ENCODE assay signal across 10 cellular contexts in the genomic region with DNA sequence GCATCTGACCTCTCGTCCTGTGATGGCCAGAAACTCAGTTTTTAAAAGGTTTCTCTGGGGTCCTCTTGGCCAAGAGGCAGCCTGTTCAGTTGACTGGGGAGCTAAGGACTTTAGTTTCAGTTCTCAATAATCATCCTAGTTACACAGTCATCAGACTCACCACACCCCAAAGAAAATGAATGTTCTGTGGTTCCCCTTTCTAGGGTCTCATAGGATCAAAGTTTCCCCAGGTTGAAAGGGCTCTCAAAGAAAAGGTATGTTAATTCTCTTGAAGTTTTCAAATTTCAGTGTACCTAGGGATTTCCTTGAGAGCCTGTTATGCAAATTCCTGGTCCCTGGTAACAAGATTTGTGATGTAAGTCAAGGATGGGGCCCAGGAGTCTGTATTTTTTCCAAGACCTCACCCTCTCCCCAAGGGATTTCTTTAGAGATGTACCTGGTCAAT.
DNase-seq lines count a peak whose midpoint lies in the region; ATAC-seq, FAIRE-seq and TF ChIP-seq lines count a peak whose summit lies in the region.
"Had no signal": no experiment of that assay in that cellular context is flagged by ENCODE, and none has a peak within 500 bp of the region (broad histone marks: within the 10 kb centered on the region; RNA-seq: fewer than 3 reads in every experiment).

No MANE protein-coding gene starts in this region.

- POLR2A ChIA-PET in PC-3 (lab: Charles Lee; ENCODE audit: unreplicated experiment), result no interaction called here

- FAIRE-seq in RCC 7860 (lab: Jason Lieb, UNC), result no peak
- FAIRE-seq: A549 had no signal

- H3K4me2 ChIP-seq in PC-3 (ENCODE audit: low read length) (peak overlapping the region; percentile 53), smooth muscle cell (peak overlapping the region; percentile 75)

- no peaks in the 10 kb centered on the region for H3K36me3 ChIP-seq in PC-3 (ENCODE audit: low read depth, low read length)
- H3K36me3 ChIP-seq in smooth muscle cell (ENCODE audit: low read depth), result no peaks in the 10 kb centered on the region

- CTCF ChIA-PET in PC-3 (lab: Charles Lee), result interaction anchor here (1.0 kb wide), 1 partner anchor 512 kb away, joined by 3 read pairs; no protein-coding TSS in a partner anchor

- H3K9me3 ChIP-seq in PC-3 (ENCODE audit: low read length), result no peaks in the 10 kb centered on the region
- H3K9me3 ChIP-seq in smooth muscle cell (replicated peaks; ENCODE audit: low read depth), result no peaks in the 10 kb centered on the region

- peak; percentile 81 to 84 for ATAC-seq in activated CD4-positive, CD25-positive, alpha-beta regulatory T cell treated with anti-CD3 and anti-CD28 coated beads, Interleukin-2, amount 50 U/mL, for 24 hours
- peak; percentile 95 for ATAC-seq in HG02884 (IDR thresholded peaks at IDR 0.05; ENCODE audit: unreplicated experiment)
- ATAC-seq in PC-3, result no peak
- ATAC-seq: A549 had no signal

- H4K20me1 ChIP-seq in PC-3 (ENCODE audit: low read length) (no peaks in the 10 kb centered on the region), smooth muscle cell (ENCODE audit: low read depth) (no peaks in the 10 kb centered on the region)

- H3K79me2 ChIP-seq in PC-3 (ENCODE audit: low read length), result no peaks in the 10 kb centered on the region
- no peaks in the 10 kb centered on the region for H3K79me2 ChIP-seq in smooth muscle cell (ENCODE audit: low read depth)

- H3K9me2 ChIP-seq in PC-3 (replicated peaks; ENCODE audit: low read length), result no peaks in the 10 kb centered on the region

- BruUV-seq in PC-3 (replicated peaks; lab: Mats Ljungman, UMichigan), result no TSS peak

- H3K4me3 ChIP-seq in PC-3 (ENCODE audit: low read length) (no peak overlapping the region), smooth muscle cell (peak overlapping the region; percentile 22)
- H3K4me3 ChIP-seq: A549 had no signal

- intact Hi-C loops in PC-3 (cut with micrococcal nuclease), result no loop called here

- peaks cover 18% of the 10 kb centered on the region for H3K4me1 ChIP-seq in PC-3 (ENCODE audit: insufficient read depth, low read length)
- peaks cover 14% of the 10 kb centered on the region for H3K4me1 ChIP-seq in smooth muscle cell (ENCODE audit: low read depth)

- WGBS in smooth muscle cell (ENCODE audit: low lambda C conversion rate), result 17% methylated on average over 1 of the region's 1 CpG

- no peak for DNase-seq in activated CD4-positive, CD25-positive, alpha-beta regulatory T cell (lab: John Stamatoyannopoulos, UW)
- no peak for DNase-seq in PC-3
- no peak for DNase-seq in smooth muscle cell (lab: John Stamatoyannopoulos, UW; ENCODE audit: unreplicated experiment)
- DNase-seq in HK-2 (ENCODE audit: unreplicated experiment), result no peak
- no peak for DNase-seq in NCI-H1092 treated with DMSO at 0.1 percent for 48 hours (lab: John Stamatoyannopoulos, UW)
- DNase-seq in RCC 7860 (ENCODE audit: low spot score), result no peak
- DNase-seq: activated CD4-positive, alpha-beta T cell treated with anti-CD3 and anti-CD28 coated beads for 4 hours had no signal

- H2AFZ ChIP-seq in PC-3 (ENCODE audit: low read length) (no peak overlapping the region), smooth muscle cell (ENCODE audit: low read depth) (peak overlapping the region; percentile 70)

- H3F3A ChIP-seq in PC-3 (ENCODE audit: low read length, unreplicated experiment) (no peaks in the 10 kb centered on the region), smooth muscle cell (ENCODE audit: low read depth) (peaks cover 7% of the 10 kb centered on the region)

- H3K9ac ChIP-seq in PC-3 (ENCODE audit: low read length), result no peak overlapping the region
- H3K9ac ChIP-seq in smooth muscle cell (ENCODE audit: low read depth), result no peak overlapping the region

- H3K27me3 ChIP-seq in PC-3 (ENCODE audit: low read length), result no peaks in the 10 kb centered on the region
- H3K27me3 ChIP-seq in smooth muscle cell (ENCODE audit: low read depth), result peaks cover 15% of the 10 kb centered on the region

- no peak for TF ChIP-seq CTCF in PC-3 (conservative IDR thresholded peaks at IDR 0.05; ENCODE audit: low read depth, low read length)
- TF ChIP-seq CTCF in smooth muscle cell (IDR thresholded peaks at IDR 0.05; ENCODE audit: borderline replicate concordance, insufficient read depth, poor library complexity, severe bottlenecking), result no peak

- H3K27ac ChIP-seq in PC-3 (ENCODE audit: low read length), result peak overlapping the region; percentile 75; the same call in 1 of the 2 replicates
- peak overlapping the region; percentile 25 for H3K27ac ChIP-seq in smooth muscle cell (ENCODE audit: low read depth)
- H3K27ac ChIP-seq: A549 had no signal
